Comparison of ENCODE assay signal across 8 cellular contexts in the genomic region with DNA sequence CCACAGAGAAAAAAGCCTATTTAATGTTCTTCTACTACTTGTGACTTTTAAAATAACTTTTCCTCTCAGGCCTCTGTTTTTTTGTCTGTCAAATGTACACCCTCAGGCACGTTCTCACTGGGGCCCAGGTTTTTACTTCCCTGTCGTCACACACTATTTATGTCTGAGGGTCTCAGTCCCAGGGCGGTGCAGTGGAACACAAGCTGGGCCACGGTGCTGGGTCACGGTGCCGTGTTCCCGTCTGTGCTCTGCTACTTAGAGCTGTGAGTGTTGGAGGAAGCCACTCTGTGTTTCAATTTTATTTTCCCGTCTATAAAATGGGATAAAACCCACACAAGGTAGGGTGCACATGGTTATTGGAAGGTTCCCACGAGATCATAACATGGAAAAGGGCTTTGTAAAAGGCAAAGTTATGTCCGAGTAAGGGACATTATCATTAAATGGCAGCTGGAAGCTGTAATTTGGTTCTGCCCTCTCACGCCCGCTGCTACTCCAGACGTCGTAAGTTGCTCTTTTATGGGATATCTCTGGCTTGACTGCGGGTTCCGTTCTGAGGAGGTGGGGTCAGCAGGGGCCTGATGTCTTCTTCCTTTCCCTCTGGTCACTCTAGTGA. TPM values are rescaled to one million over a fixed set of nuclear protein-coding genes. Genes with fewer than 3 reads are reported as not detected.
A peak's percentile ranks its signal among the peaks of the same experiment; 100 is the strongest.
DNase-seq lines count a peak whose midpoint lies in the region; ATAC-seq and TF ChIP-seq lines count a peak whose summit lies in the region.

No MANE protein-coding gene starts in this region.

- H3K4me3 ChIP-seq in heart right ventricle, result peak overlapping the region; percentile 14 to 89 (median 71)
- peak overlapping the region; percentile 79 for H3K4me3 ChIP-seq in skeletal muscle satellite cell (ENCODE audit: low read length)

- H3K9ac ChIP-seq in skeletal muscle satellite cell (ENCODE audit: low read depth, low read length), result peak overlapping the region; percentile 94

- H3K36me3 ChIP-seq in heart right ventricle (peaks cover 0 to 4% (median 0%) of the 10 kb centered on the region in 9 donors), skeletal muscle satellite cell (ENCODE audit: insufficient read depth, low read length) (no peaks in the 10 kb centered on the region)

- CTCF ChIA-PET in activated B cell treated with CpG ODN at 0.5 μM for 24 hours (lab: Charles Lee), result interaction anchor here (0.6 to 1.4 kb wide), 5 partner anchors 17 to 35 kb away, joined by 3 to 5 read pairs (median 3); no protein-coding TSS in a partner anchor

- intact Hi-C loops in activated B cell treated with CpG ODN at 0.5 μM for 24 hours (cut with micrococcal nuclease), result loop anchor here (2.0 kb wide), 2 partner anchors 565 to 655 kb away; a partner anchor contains a TSS
- intact Hi-C loops in heart right ventricle (cut with DNase I), result no loop called here

- H3K27ac ChIP-seq in heart right ventricle, result peak overlapping the region; percentile 73 to 99 (median 97)

- 36 to 46% methylated on average over 16 of the region's 16 CpGs for WGBS in heart right ventricle, 2 donors

- POLR2A ChIA-PET in activated B cell treated with CpG ODN at 0.5 μM for 24 hours (lab: Charles Lee), result interaction anchor here (0.7 to 13.4 kb wide), 10 partner anchors 9 to 64 kb away, joined by 3 to 421 read pairs (median 4); a partner anchor contains a TSS

- no peak for ATAC-seq in activated B cell treated with CpG ODN at 0.5 μM for 24 hours (ENCODE audit: low read depth)
- peak in 6 of 8 donors; percentile 3 to 19 (median 10) for ATAC-seq in heart right ventricle
- no peak for ATAC-seq in left lobe of liver

- H3K4me2 ChIP-seq in skeletal muscle satellite cell (ENCODE audit: low read length), result peak overlapping the region; percentile 96

- H3K27me3 Mint-ChIP-seq in HFFc6 (ENCODE audit: insufficient read depth), result peaks cover 2% of the 10 kb centered on the region
- no peaks in the 10 kb centered on the region for H3K27me3 Mint-ChIP-seq in activated B cell treated with CpG ODN at 0.5 μM for 24 hours

- H3K4me1 Mint-ChIP-seq in HFFc6 (ENCODE audit: low read depth) (peaks cover 50% of the 10 kb centered on the region), activated B cell treated with CpG ODN at 0.5 μM for 24 hours (peaks cover 66% of the 10 kb centered on the region)

- peaks cover 14 to 38% (median 27%) of the 10 kb centered on the region in 9 donors for H3K4me1 ChIP-seq in heart right ventricle
- peaks cover 21% of the 10 kb centered on the region for H3K4me1 ChIP-seq in skeletal muscle satellite cell (ENCODE audit: control insufficient read depth, insufficient read depth, low read length)

- DNase-seq in HFFc6 (no peak), activated B cell treated with CpG ODN at 0.5 μM for 24 hours (peak; percentile 15), heart right ventricle (no peak), left lobe of liver (ENCODE audit: low spot score) (no peak), NCI-H510A (lab: John Stamatoyannopoulos, UW) (no peak), EL (no peak), ureter (ENCODE audit: low spot score) (no peak)

- H3K27ac Mint-ChIP-seq in HFFc6 (peak overlapping the region; percentile 79), activated B cell treated with CpG ODN at 0.5 μM for 24 hours (peak overlapping the region; percentile 93)

- H3K27me3 ChIP-seq in heart right ventricle (no peaks in the 10 kb centered on the region), skeletal muscle satellite cell (ENCODE audit: control insufficient read depth, insufficient read depth, low read length) (no peaks in the 10 kb centered on the region)

- H3K4me3 Mint-ChIP-seq in HFFc6 (peak overlapping the region; percentile 95), activated B cell treated with CpG ODN at 0.5 μM for 24 hours (peak overlapping the region; percentile 91)

- H3K36me3 Mint-ChIP-seq in HFFc6 (ENCODE audit: low read depth) (peaks cover 4% of the 10 kb centered on the region; the same call in 1 of the 2 replicates), activated B cell treated with CpG ODN at 0.5 μM for 24 hours (ENCODE audit: low read depth) (peaks cover 19% of the 10 kb centered on the region)

- H3K9me3 Mint-ChIP-seq in HFFc6 (no peaks in the 10 kb centered on the region), activated B cell treated with CpG ODN at 0.5 μM for 24 hours (no peaks in the 10 kb centered on the region)

- no peak for TF ChIP-seq CTCF in HFFc6 (IDR thresholded peaks at IDR 0.05)
- no peak for TF ChIP-seq CTCF in activated B cell treated with CpG ODN at 0.5 μM for 24 hours (IDR thresholded peaks at IDR 0.05)
- TF ChIP-seq CTCF in heart right ventricle (IDR thresholded peaks at IDR 0.05), result no peak

- H3K9me3 ChIP-seq in heart right ventricle, result no peaks in the 10 kb centered on the region
- H3K9me3 ChIP-seq in skeletal muscle satellite cell (replicated peaks; ENCODE audit: low read length), result no peaks in the 10 kb centered on the region

RNA-seq across cellular contexts. Expression of a gene that starts 25.1 kb away (rescaled TPM):
- total RNA-seq in HFFc6 (2021; fragmentation: NEBNext Ultra II Directional; extraction: Animal tissue kit (Norgen Biotek cat#: 25700)), result 1 to 10 TPM; 2.7 to 3.8 (median 2.9) TPM
- total RNA-seq in activated B cell treated with CpG ODN at 0.5 μM for 24 hours, result 8.0 and 8.8 TPM in 2 replicates
- total RNA-seq in heart right ventricle, result 1 to 10 TPM; 1.9 to 4.7 (median 2.9) TPM
- polyA plus RNA-seq in heart right ventricle, result 1 to 10 TPM; 2.4 to 4.3 TPM
- 3.0 and 3.3 TPM in 2 replicates for total RNA-seq in skeletal muscle satellite cell (2012; rRNA removed)
- total RNA-seq in left lobe of liver, result 0.88 TPM
- 3.6 TPM for total RNA-seq in ureter

RNA-seq across cellular contexts. Expression of a gene that starts 35.7 kb away (rescaled TPM):
- total RNA-seq in HFFc6 (2021; fragmentation: NEBNext Ultra II Directional; extraction: Animal tissue kit (Norgen Biotek cat#: 25700)), result 10 to 100 TPM; 68.8 to 78.3 (median 75.5) TPM
- total RNA-seq in activated B cell treated with CpG ODN at 0.5 μM for 24 hours, result 106 and 116 TPM in 2 replicates
- 100 to 1,000 TPM in 8 of 10 donors, 10 to 100 TPM in 2; 88.7 to 132 (median 114) TPM for total RNA-seq in heart right ventricle
- polyA plus RNA-seq in heart right ventricle, result 10 to 100 TPM; 51.0 to 53.0 TPM
- total RNA-seq in skeletal muscle satellite cell (2012; rRNA removed), result 38.7 and 40.1 TPM in 2 replicates
- total RNA-seq in left lobe of liver, result 93.5 TPM
- 117 TPM for total RNA-seq in ureter

RNA-seq across cellular contexts. Expression of a gene that starts 46.2 kb away (rescaled TPM):
- total RNA-seq in HFFc6 (2021; fragmentation: NEBNext Ultra II Directional; extraction: Animal tissue kit (Norgen Biotek cat#: 25700)), result not detected
- total RNA-seq in activated B cell treated with CpG ODN at 0.5 μM for 24 hours (0.22 TPM in 1 of 2 replicates, not detected in the other), heart right ventricle (10 to 100 TPM; 13.4 to 39.4 (median 16.2) TPM), left lobe of liver (4.4 TPM), ureter (13.6 TPM)
- 10 to 100 TPM; 19.2 to 19.5 TPM for polyA plus RNA-seq in heart right ventricle
- not detected in 2 replicates for total RNA-seq in skeletal muscle satellite cell (2012; rRNA removed)

Comparison
In these comparisons a context has a peak if more than half of its experiments do, and no peak if none do; other contexts are left out.
1. ATAC-seq: peak in heart right ventricle (6 of 8); none in activated B cell treated with CpG ODN at 0.5 μM for 24 hours (single experiment) and left lobe of liver (single experiment).